ENCODE assay signal across 17 cellular contexts in genomic region chr7:46393142-46393541, GRCh38.
A peak's percentile ranks its signal among the peaks of the same experiment; 100 is the strongest.
DNase-seq lines count a peak whose midpoint lies in the region; ATAC-seq and TF ChIP-seq lines count a peak whose summit lies in the region.
"Had no signal": no experiment of that assay in that cellular context is flagged by ENCODE, and none has a peak within 500 bp of the region (broad histone marks: within the 10 kb centered on the region; RNA-seq: fewer than 3 reads in every experiment).

No MANE protein-coding gene starts in this region.

- no peaks in the 10 kb centered on the region for H3K27me3 ChIP-seq in gastroesophageal sphincter

- 51 to 68% methylated on average over 3 of the region's 3 CpGs for WGBS in gastroesophageal sphincter (ENCODE audit: low coverage in 1 of 2), 2 donors

- H3K4me1 Mint-ChIP-seq in activated T-cell treated with anti-CD3 and anti-CD28 coated beads, Interleukin-2, amount 50 U/mL, for 4 hours (ENCODE audit: low read depth) = no peaks in the 10 kb centered on the region
- H3K4me1 Mint-ChIP-seq: B cell had no signal

- no peaks in the 10 kb centered on the region for H3K36me3 ChIP-seq in gastroesophageal sphincter

- H3K27ac ChIP-seq in gastroesophageal sphincter = no peak overlapping the region
- H3K27ac ChIP-seq: PC-9 had no signal

- no peaks in the 10 kb centered on the region for H3K9me3 ChIP-seq in gastroesophageal sphincter

- H3K4me1 ChIP-seq in gastroesophageal sphincter = no peaks in the 10 kb centered on the region

- TF ChIP-seq CTCF in gastroesophageal sphincter (IDR thresholded peaks at IDR 0.05) = no peak

- H3K9me3 Mint-ChIP-seq in activated T-cell treated with anti-CD3 and anti-CD28 coated beads, Interleukin-2, amount 50 U/mL, for 4 hours = peaks cover 3% of the 10 kb centered on the region
- H3K9me3 Mint-ChIP-seq: CD4-positive, alpha-beta T cell had no signal

- no peak overlapping the region for H3K4me3 Mint-ChIP-seq in activated T-cell treated with anti-CD3 and anti-CD28 coated beads, Interleukin-2, amount 50 U/mL, for 4 hours
- H3K4me3 Mint-ChIP-seq: B cell; CD4-positive, alpha-beta T cell had no signal

- no peak for TF ChIP-seq EP300 in gastroesophageal sphincter (IDR thresholded peaks at IDR 0.05)

- H3K27me3 Mint-ChIP-seq in activated T-cell treated with anti-CD3 and anti-CD28 coated beads, Interleukin-2, amount 50 U/mL, for 4 hours (ENCODE audit: low read depth) = no peaks in the 10 kb centered on the region
- H3K27me3 Mint-ChIP-seq: B cell; CD4-positive, alpha-beta T cell had no signal

- TF ChIP-seq POLR2A in gastroesophageal sphincter (IDR thresholded peaks at IDR 0.05) = no peak

- peak; percentile 51 for DNase-seq in NCI-H460 (ENCODE audit: extremely low read depth, low read depth)
- peak; percentile 29 for DNase-seq in dedifferentiated amniotic fluid mesenchymal stem cell (ENCODE audit: extremely low spot score)
- DNase-seq in stromal cell of bone marrow (ENCODE audit: low read depth) = peak; percentile 39
- DNase-seq in activated T-cell treated with anti-CD3 and anti-CD28 coated beads, Interleukin-2, amount 50 U/mL, for 4 hours = no peak
- DNase-seq in stimulated activated CD4-positive, alpha-beta T cell treated with anti-CD3 and anti-CD28 coated beads, Interleukin-12 subunit alpha, Interleukin-12 subunit beta, amount 100 ng/mL, for 4 hours = no peak
- DNase-seq: ACHN; CD4-positive, alpha-beta T cell; KBM-7; NCI-H1436; NCI-H2029 treated with DMSO at 0.1 percent for 48 hours; NCI-H2171 treated with DMSO at 0.1 percent for 48 hours; NCI-H510A; NCI-H82; PC-9 had no signal

- H3K4me3 ChIP-seq in gastroesophageal sphincter = no peak overlapping the region
- H3K4me3 ChIP-seq: PC-9 had no signal

- H3K36me3 Mint-ChIP-seq in activated T-cell treated with anti-CD3 and anti-CD28 coated beads, Interleukin-2, amount 50 U/mL, for 4 hours (ENCODE audit: insufficient read depth) = no peaks in the 10 kb centered on the region

- ATAC-seq in gastroesophageal sphincter (peak; percentile 34), HG03442 (IDR thresholded peaks at IDR 0.05; ENCODE audit: unreplicated experiment) (no peak)
- ATAC-seq in activated T-cell treated with anti-CD3 and anti-CD28 coated beads, Interleukin-2, amount 50 U/mL, for 4 hours = no peak

Comparison
In these comparisons a context has a peak if more than half of its experiments do, and no peak if none do; other contexts are left out.
1. DNase-seq: peak in NCI-H460 (single experiment), dedifferentiated amniotic fluid mesenchymal stem cell (single experiment) and stromal cell of bone marrow (single experiment); none in activated T-cell treated with anti-CD3 and anti-CD28 coated beads, Interleukin-2, amount 50 U/mL, for 4 hours (single experiment) and stimulated activated CD4-positive, alpha-beta T cell treated with anti-CD3 and anti-CD28 coated beads, Interleukin-12 subunit alpha, Interleukin-12 subunit beta, amount 100 ng/mL, for 4 hours (single experiment).